Comparison of ENCODE assay signal across 8 cellular contexts in the genomic region with DNA sequence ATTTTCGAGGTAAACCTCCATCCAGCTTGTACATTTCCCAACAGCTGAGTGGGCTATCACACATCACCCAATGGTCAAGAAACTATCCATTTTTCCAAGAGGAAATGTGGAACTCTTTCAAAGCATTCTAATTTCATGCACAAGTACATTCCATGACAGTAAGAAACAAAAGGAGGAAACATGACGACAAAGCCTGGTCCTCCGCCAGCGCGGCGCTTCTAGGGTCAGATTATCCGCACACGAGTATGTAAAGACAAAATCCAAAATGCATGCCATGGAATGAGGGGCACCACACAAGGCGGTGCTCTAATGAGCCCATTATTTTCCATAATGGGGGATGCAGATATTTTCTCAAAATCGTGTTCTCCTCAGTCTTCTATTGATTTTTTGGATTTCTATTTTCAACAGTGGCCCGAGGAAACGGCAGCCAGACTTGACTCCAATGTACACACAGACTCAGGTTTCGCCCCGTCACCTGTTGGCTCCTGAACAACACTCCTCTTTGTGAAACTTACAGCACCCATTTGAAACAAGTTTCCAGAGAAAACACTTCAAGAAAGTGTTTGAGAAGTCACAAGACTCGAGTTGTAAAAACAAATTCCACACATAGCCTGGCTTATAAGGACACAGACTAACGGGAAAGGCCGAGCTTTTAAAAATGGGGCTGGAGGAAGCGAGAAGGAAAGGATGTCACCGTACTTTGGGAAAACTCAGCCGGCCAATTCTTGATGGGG.
DNase-seq lines count a peak whose midpoint lies in the region; ATAC-seq lines count a peak whose summit lies in the region.

No MANE protein-coding gene starts in this region.

- peaks cover 63% of the 10 kb centered on the region for H3K27me3 Mint-ChIP-seq in activated naive CD4-positive, alpha-beta T cell treated with anti-CD3 and anti-CD28 coated beads for 36 hours (ENCODE audit: low read depth)
- peaks cover 78% of the 10 kb centered on the region for H3K27me3 Mint-ChIP-seq in activated naive CD8-positive, alpha-beta T cell treated with anti-CD3 and anti-CD28 coated beads for 36 hours
- H3K27me3 Mint-ChIP-seq in stimulated activated memory B cell treated with anti-CD40 and anti-IgM and Interleukin-4, amounts not matched to agents 10 μg/mL and 1 μg/mL and 100 μg/mL, for 72 hours, result no peaks in the 10 kb centered on the region

- no peak overlapping the region for H3K27ac Mint-ChIP-seq in activated naive CD4-positive, alpha-beta T cell treated with anti-CD3 and anti-CD28 coated beads for 36 hours
- H3K27ac Mint-ChIP-seq in activated naive CD4-positive, alpha-beta T cell treated with anti-CD3 and anti-CD28 coated beads, Interleukin-2, amount 50 U/mL, for 72 hours, result no peak overlapping the region
- no peak overlapping the region for H3K27ac Mint-ChIP-seq in activated naive CD8-positive, alpha-beta T cell treated with anti-CD3 and anti-CD28 coated beads for 36 hours
- peak overlapping the region; percentile 92 for H3K27ac Mint-ChIP-seq in stimulated activated memory B cell treated with anti-CD40 and anti-IgM and Interleukin-4, amounts not matched to agents 10 μg/mL and 1 μg/mL and 100 μg/mL, for 72 hours

- peak overlapping the region; percentile 60 for H3K4me3 ChIP-seq in iPS-18c (ENCODE audit: insufficient read depth, low read depth, low read length)

- H3K4me1 Mint-ChIP-seq in activated naive CD4-positive, alpha-beta T cell treated with anti-CD3 and anti-CD28 coated beads for 36 hours (ENCODE audit: low read depth), result peaks cover 7% of the 10 kb centered on the region
- H3K4me1 Mint-ChIP-seq in activated naive CD8-positive, alpha-beta T cell treated with anti-CD3 and anti-CD28 coated beads for 36 hours, result peaks cover 15% of the 10 kb centered on the region
- H3K4me1 Mint-ChIP-seq in stimulated activated memory B cell treated with anti-CD40 and anti-IgM and Interleukin-4, amounts not matched to agents 10 μg/mL and 1 μg/mL and 100 μg/mL, for 72 hours, result peaks cover 50% of the 10 kb centered on the region

- no peaks in the 10 kb centered on the region for H3K9me3 ChIP-seq in iPS-18c (ENCODE audit: control insufficient read depth, insufficient read depth, low read length)

- DNase-seq in activated naive CD4-positive, alpha-beta T cell treated with anti-CD3 and anti-CD28 coated beads for 36 hours, result no peak
- no peak for DNase-seq in activated naive CD4-positive, alpha-beta T cell treated with anti-CD3 and anti-CD28 coated beads, Interleukin-2, amount 50 U/mL, for 72 hours (ENCODE audit: low spot score in 2 of 2)
- no peak for DNase-seq in activated naive CD8-positive, alpha-beta T cell treated with anti-CD3 and anti-CD28 coated beads for 36 hours
- DNase-seq in hypothalamus (lab: John Stamatoyannopoulos, UW) (no peak), KBM-7 (no peak)

- H3K4me3 Mint-ChIP-seq in activated naive CD4-positive, alpha-beta T cell treated with anti-CD3 and anti-CD28 coated beads for 36 hours, result peak overlapping the region; percentile 44
- peak overlapping the region; percentile 32 for H3K4me3 Mint-ChIP-seq in activated naive CD8-positive, alpha-beta T cell treated with anti-CD3 and anti-CD28 coated beads for 36 hours
- H3K4me3 Mint-ChIP-seq in stimulated activated memory B cell treated with anti-CD40 and anti-IgM and Interleukin-4, amounts not matched to agents 10 μg/mL and 1 μg/mL and 100 μg/mL, for 72 hours, result peak overlapping the region; percentile 96

- no peaks in the 10 kb centered on the region for H3K9me3 Mint-ChIP-seq in activated naive CD4-positive, alpha-beta T cell treated with anti-CD3 and anti-CD28 coated beads for 36 hours
- no peaks in the 10 kb centered on the region for H3K9me3 Mint-ChIP-seq in activated naive CD4-positive, alpha-beta T cell treated with anti-CD3 and anti-CD28 coated beads, Interleukin-2, amount 50 U/mL, for 72 hours
- H3K9me3 Mint-ChIP-seq in activated naive CD8-positive, alpha-beta T cell treated with anti-CD3 and anti-CD28 coated beads for 36 hours, result no peaks in the 10 kb centered on the region
- H3K9me3 Mint-ChIP-seq in stimulated activated memory B cell treated with anti-CD40 and anti-IgM and Interleukin-4, amounts not matched to agents 10 μg/mL and 1 μg/mL and 100 μg/mL, for 72 hours, result no peaks in the 10 kb centered on the region

- ATAC-seq in activated naive CD4-positive, alpha-beta T cell treated with anti-CD3 and anti-CD28 coated beads, Interleukin-2, amount 50 U/mL, for 72 hours, result no peak
- no peak for ATAC-seq in stimulated activated memory B cell treated with anti-CD40 and anti-IgM and Interleukin-4, amounts not matched to agents 10 μg/mL and 1 μg/mL and 100 μg/mL, for 72 hours
- no peak for ATAC-seq in esophagus mucosa

- intact Hi-C loops in activated naive CD4-positive, alpha-beta T cell treated with anti-CD3 and anti-CD28 coated beads for 36 hours (cut with micrococcal nuclease), result loop anchor here (1.0 to 5.0 kb wide), 8 partner anchors 87 to 1401 kb away; no protein-coding TSS in a partner anchor

- CTCF ChIA-PET in activated naive CD4-positive, alpha-beta T cell treated with anti-CD3 and anti-CD28 coated beads for 36 hours (lab: Charles Lee), result interaction anchor here (0.6 to 4.5 kb wide), 4 partner anchors 12 to 86 kb away, joined by 4 to 33 read pairs (median 6); no protein-coding TSS in a partner anchor

- peaks cover 2% of the 10 kb centered on the region for H3K36me3 Mint-ChIP-seq in activated naive CD4-positive, alpha-beta T cell treated with anti-CD3 and anti-CD28 coated beads for 36 hours (ENCODE audit: low read depth)
- H3K36me3 Mint-ChIP-seq in activated naive CD4-positive, alpha-beta T cell treated with anti-CD3 and anti-CD28 coated beads, Interleukin-2, amount 50 U/mL, for 72 hours, result peaks cover 5 to 6% of the 10 kb centered on the region in 2 donors
- H3K36me3 Mint-ChIP-seq in activated naive CD8-positive, alpha-beta T cell treated with anti-CD3 and anti-CD28 coated beads for 36 hours, result no peaks in the 10 kb centered on the region
- no peaks in the 10 kb centered on the region for H3K36me3 Mint-ChIP-seq in stimulated activated memory B cell treated with anti-CD40 and anti-IgM and Interleukin-4, amounts not matched to agents 10 μg/mL and 1 μg/mL and 100 μg/mL, for 72 hours

- in situ Hi-C loops in KBM-7 (cut with MboI; ENCODE audit: low pct_unique_long_range_greater_than_20kb, low sequenced_read_pairs), result no loop called here

Comparison
In these comparisons a context has a peak if more than half of its experiments do, and no peak if none do; other contexts are left out.
1. H3K4me3 Mint-ChIP-seq: peak in every context shown above with its lines; median percentile 96 in stimulated activated memory B cell treated with anti-CD40 and anti-IgM and Interleukin-4, amounts not matched to agents 10 μg/mL and 1 μg/mL and 100 μg/mL, for 72 hours; 44 in activated naive CD4-positive, alpha-beta T cell treated with anti-CD3 and anti-CD28 coated beads for 36 hours; 32 in activated naive CD8-positive, alpha-beta T cell treated with anti-CD3 and anti-CD28 coated beads for 36 hours.